In genomic region chr17:49694847-49695697, GRCh38 we compare ENCODE assay signal across 1 cellular context.
A peak's percentile ranks its signal among the peaks of the same experiment; 100 is the strongest.
TF ChIP-seq lines count a peak whose summit lies in the region.

No MANE protein-coding gene starts in this region.

TF ChIP-seq in K562, 482 proteins besides CTCF, POLR2A, EP300 and RAD21 (continued from another document):
- TF ChIP-seq RREB1 (CRISPR knock-in tag; IDR thresholded peaks at IDR 0.05) (no peak), ZNF586 (CRISPR knock-in tag; conservative IDR thresholded peaks at IDR 0.05) (no peak), ZNF561 (CRISPR knock-in tag; conservative IDR thresholded peaks at IDR 0.05) (no peak), ZNF354B (CRISPR knock-in tag; IDR thresholded peaks at IDR 0.05) (no peak), ZNF780A (CRISPR knock-in tag; IDR thresholded peaks at IDR 0.05) (no peak), RCOR1 (IDR thresholded peaks at IDR 0.05; ENCODE audit: borderline replicate concordance in 1 of 2, low read depth in 2 of 2, low read length in 2 of 2) (0 out of 4 replicates have a peak, but pooled peaks of 1 of the 2 experiments have one; percentile 9), TEAD2 (tag; IDR thresholded peaks at IDR 0.05) (no peak), ZNF224 (CRISPR knock-in tag; IDR thresholded peaks at IDR 0.05) (no peak), BCLAF1 (IDR thresholded peaks at IDR 0.05; ENCODE audit: borderline replicate concordance in 1 of 2, control insufficient read depth in 1 of 2, low read depth in 2 of 2, low read length in 1 of 2) (no peak), ZC3H11A (IDR thresholded peaks at IDR 0.05; ENCODE audit: low read depth, low read length) (no peak), TAF15 (IDR thresholded peaks at IDR 0.05; ENCODE audit: low read depth, low read length) (no peak), FOXM1 (IDR thresholded peaks at IDR 0.05; ENCODE audit: low read depth) (no peak), FOXM1 (CRISPR knock-in tag; IDR thresholded peaks at IDR 0.05; ENCODE audit: low read depth) (no peak), ETV1 (tag; conservative IDR thresholded peaks at IDR 0.05; ENCODE audit: low read depth) (no peak), ZNF778 (CRISPR knock-in tag; IDR thresholded peaks at IDR 0.05) (no peak), STAT5A (IDR thresholded peaks at IDR 0.05; ENCODE audit: borderline replicate concordance, low read length) (no peak)
